In the genomic region with DNA sequence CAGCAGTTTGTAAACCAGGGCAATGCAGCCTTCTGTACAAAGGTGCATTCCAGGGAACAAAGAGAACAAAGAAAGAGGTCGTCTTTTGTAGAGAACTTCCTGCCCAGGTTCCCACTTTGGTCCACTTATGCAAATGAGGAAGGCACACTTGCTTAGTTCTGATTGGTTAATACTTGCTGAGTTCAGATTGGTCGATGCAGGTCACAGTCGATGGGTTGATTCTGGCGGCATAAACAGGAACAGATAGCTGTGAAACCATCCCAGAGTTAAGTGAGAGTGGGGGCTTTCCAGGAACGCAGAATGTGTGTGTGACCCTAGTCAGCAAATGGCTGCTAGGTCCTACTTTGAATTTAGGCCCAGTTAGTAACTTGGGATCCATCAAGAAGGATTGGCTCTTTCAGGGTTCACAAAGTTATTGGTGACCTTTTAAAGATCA, we compare ENCODE assay signal across 14 cellular contexts. TPM values are rescaled to one million over a fixed set of nuclear protein-coding genes. Genes with fewer than 3 reads are reported as not detected.
A peak's percentile ranks its signal among the peaks of the same experiment; 100 is the strongest.
DNase-seq lines count a peak whose midpoint lies in the region; TF ChIP-seq lines count a peak whose summit lies in the region.
"Had no signal": no experiment of that assay in that cellular context is flagged by ENCODE, and none has a peak within 500 bp of the region (broad histone marks: within the 10 kb centered on the region; RNA-seq: fewer than 3 reads in every experiment).

No MANE protein-coding gene starts in this region.

- H3K36me3 ChIP-seq in mesendoderm (ENCODE audit: control insufficient read depth, insufficient read depth, low read length) (no peaks in the 10 kb centered on the region), hepatocyte (replicated peaks; ENCODE audit: insufficient read depth, low read depth) (no peaks in the 10 kb centered on the region)

- no peak overlapping the region for H3K9ac ChIP-seq in mesendoderm (ENCODE audit: low read length)
- H3K9ac ChIP-seq: parathyroid adenoma had no signal

- no peak overlapping the region for H3K4ac ChIP-seq in mesendoderm (ENCODE audit: low read depth, low read length)

- no peaks in the 10 kb centered on the region for H3K4me1 ChIP-seq in mesendoderm (ENCODE audit: control insufficient read depth, low read depth, low read length)
- peaks cover 13% of the 10 kb centered on the region for H3K4me1 ChIP-seq in hepatocyte (ENCODE audit: insufficient read depth)
- H3K4me1 ChIP-seq: foreskin keratinocyte had no signal

- H3K4me2 ChIP-seq in mesendoderm (ENCODE audit: low read length) = no peak overlapping the region
- H3K4me2 ChIP-seq in hepatocyte = no peak overlapping the region
- H3K4me2 ChIP-seq: PC-9 had no signal

- no peaks in the 10 kb centered on the region for H4K20me1 ChIP-seq in hepatocyte (ENCODE audit: insufficient read depth, poor library complexity, severe bottlenecking)

- peaks cover 8% of the 10 kb centered on the region for H3K79me1 ChIP-seq in mesendoderm (ENCODE audit: low read length)

- DNase-seq in GM10248 (ENCODE audit: extremely low spot score) (peak; percentile 84), RWPE1 (ENCODE audit: low spot score) (no peak), mesendoderm (peak; percentile 45), dorsolateral prefrontal cortex (no peak), Kasumi-1 (lab: John Stamatoyannopoulos, UW) (no peak), hepatocyte (ENCODE audit: low spot score) (no peak)
- DNase-seq: DMS 273 treated with DMSO at 0.1 percent for 48 hours, foreskin keratinocyte, NCI-H1105, PC-9, tibial artery had no signal

- H3K27me3 ChIP-seq in mesendoderm (ENCODE audit: insufficient read depth, low read length, poor library complexity) = no peaks in the 10 kb centered on the region
- no peaks in the 10 kb centered on the region for H3K27me3 ChIP-seq in dorsolateral prefrontal cortex
- H3K27me3 ChIP-seq in hepatocyte = no peaks in the 10 kb centered on the region
- H3K27me3 ChIP-seq: foreskin keratinocyte had no signal

- H2BK5ac ChIP-seq in mesendoderm (ENCODE audit: low read length) = no peak overlapping the region

- no peak overlapping the region for H3K56ac ChIP-seq in mesendoderm (ENCODE audit: low read length)

- intact Hi-C loops in dorsolateral prefrontal cortex (cut with DNase I) = loop anchor here in 1 of 2 donors (5.0 kb wide), 1 partner anchor 37 kb away; a partner anchor contains a TSS

- in situ Hi-C loops in GM18951 (cut with MboI; ENCODE audit: low sequenced_read_pairs, unreplicated experiment) = no loop called here

- no peak overlapping the region for H2BK120ac ChIP-seq in mesendoderm (ENCODE audit: low read depth, low read length)

- POLR2A ChIA-PET in GM10248 (lab: Yijun Ruan, JAX) = no interaction called here
- POLR2A ChIA-PET in RWPE1 (lab: Yijun Ruan, JAX; ENCODE audit: low non-redundant PET) = no interaction called here

- no peak overlapping the region for H3K18ac ChIP-seq in mesendoderm (ENCODE audit: low read length)

- no peak overlapping the region for H4K5ac ChIP-seq in mesendoderm (ENCODE audit: low read length)

- no CpG with 5 or more reads among the region's 5 CpGs for WGBS in mesendoderm (ENCODE audit: extremely low coverage, insufficient coverage, low lambda C conversion rate)
- WGBS in hepatocyte (ENCODE audit: low lambda C conversion rate, missing lambda C conversion rate) = 81% methylated on average over 5 of the region's 5 CpGs

- H3K23ac ChIP-seq in mesendoderm (ENCODE audit: low read length) = no peak overlapping the region

- CTCF ChIA-PET in GM10248 (lab: Yijun Ruan, JAX) = interaction anchor here (1.0 to 1.8 kb wide), 2 partner anchors 10 to 66 kb away, joined by 3 to 5 read pairs; no protein-coding TSS in a partner anchor
- CTCF ChIA-PET in RWPE1 (lab: Yijun Ruan, JAX) = no interaction called here

- no peaks in the 10 kb centered on the region for H3K9me3 ChIP-seq in hepatocyte (ENCODE audit: low read depth)
- H3K9me3 ChIP-seq: tibial artery had no signal

- H3K27ac ChIP-seq in RWPE1 (peak overlapping the region; percentile 88; the same call in 1 of the 2 replicates), mesendoderm (ENCODE audit: low read depth, low read length) (no peak overlapping the region), dorsolateral prefrontal cortex (no peak overlapping the region), hepatocyte (no peak overlapping the region)
- H3K27ac ChIP-seq: coronary artery, foreskin keratinocyte, parathyroid adenoma, PC-9, tibial artery had no signal

- no peak overlapping the region for H2AFZ ChIP-seq in hepatocyte
- H2AFZ ChIP-seq: parathyroid adenoma, PC-9 had no signal

- no peak overlapping the region for H2BK15ac ChIP-seq in mesendoderm (replicated peaks; ENCODE audit: low read depth)

- peak; percentile 34 for TF ChIP-seq POLR2A in GM18951 (IDR thresholded peaks at IDR 0.05; ENCODE audit: extremely low read depth, insufficient read depth, insufficient read length)

- no peak overlapping the region for H2AK5ac ChIP-seq in mesendoderm (ENCODE audit: low read length)

- no peak overlapping the region for H4K8ac ChIP-seq in mesendoderm (ENCODE audit: low read depth, low read length)

- peaks cover 18% of the 10 kb centered on the region for H3K79me2 ChIP-seq in mesendoderm (ENCODE audit: control insufficient read depth, insufficient read depth, low read length)
- peaks cover 23% of the 10 kb centered on the region for H3K79me2 ChIP-seq in hepatocyte
- H3K79me2 ChIP-seq: parathyroid adenoma had no signal

- no peak for TF ChIP-seq CTCF in GM10248 (IDR thresholded peaks at IDR 0.05; ENCODE audit: control extremely low read depth, extremely low read depth, low read depth, missing control alignments)
- TF ChIP-seq CTCF in RWPE1 (conservative IDR thresholded peaks at IDR 0.05; ENCODE audit: low read depth) = no peak
- TF ChIP-seq CTCF in dorsolateral prefrontal cortex (IDR thresholded peaks at IDR 0.05 in 54 of 56, conservative IDR thresholded peaks at IDR 0.05 in 2 of 56; ENCODE audit: low read depth in 1 of 56, partially characterized antibody in 56 of 56) = no peak
- TF ChIP-seq CTCF in hepatocyte (IDR thresholded peaks at IDR 0.05; ENCODE audit: poor library complexity) = no peak

- no peak overlapping the region for H3K4me3 ChIP-seq in mesendoderm (ENCODE audit: low read length)
- no peak overlapping the region for H3K4me3 ChIP-seq in dorsolateral prefrontal cortex
- H3K4me3 ChIP-seq in hepatocyte = no peak overlapping the region
- H3K4me3 ChIP-seq: coronary artery, PC-9, tibial artery had no signal

- H3K9me2 ChIP-seq in hepatocyte (replicated peaks; ENCODE audit: insufficient read depth) = no peaks in the 10 kb centered on the region

RNA-seq across cellular contexts. Expression of a gene that starts 1.8 kb away (rescaled TPM):
- 0.45 TPM for polyA plus RNA-seq in mesendoderm (2013, experiment 1 of 2)
- polyA plus RNA-seq in mesendoderm (2013, experiment 2 of 2) = 0.46 TPM
- 10 to 100 TPM in 115 of 120 experiments, 1 to 10 TPM in 5; 8.5 to 24.8 (median 14.6) TPM for total RNA-seq in dorsolateral prefrontal cortex
- total RNA-seq in hepatocyte = 1.5 and 6.8 TPM in 2 replicates
- 6.5 and 11.4 TPM in 2 replicates for polyA plus RNA-seq in hepatocyte

RNA-seq across cellular contexts. Expression of a gene that starts 2.6 kb away (rescaled TPM):
- polyA plus RNA-seq in mesendoderm (2013, experiment 1 of 2) = 39.7 TPM
- 41.3 TPM for polyA plus RNA-seq in mesendoderm (2013, experiment 2 of 2)
- total RNA-seq in dorsolateral prefrontal cortex (10 to 100 TPM; 13.3 to 35.7 (median 24.4) TPM), hepatocyte (16.6 and 19.4 TPM in 2 replicates)
- 17.2 and 18.0 TPM in 2 replicates for polyA plus RNA-seq in hepatocyte

RNA-seq across cellular contexts. Expression of a gene that starts 39.4 kb away (rescaled TPM):
- 3.4 TPM for polyA plus RNA-seq in mesendoderm (2013, experiment 1 of 2)
- 4.1 TPM for polyA plus RNA-seq in mesendoderm (2013, experiment 2 of 2)
- total RNA-seq in dorsolateral prefrontal cortex (10 to 100 TPM; 12.0 to 29.6 (median 18.7) TPM), hepatocyte (31.5 and 37.8 TPM in 2 replicates)
- 49.2 and 50.4 TPM in 2 replicates for polyA plus RNA-seq in hepatocyte

RNA-seq across cellular contexts. Expression of a gene that starts 44.2 kb away (rescaled TPM):
- polyA plus RNA-seq in mesendoderm (2013, experiment 1 of 2) = 0.11 TPM
- polyA plus RNA-seq in mesendoderm (2013, experiment 2 of 2) = not detected
- 1 to 10 TPM; 1.6 to 9.9 (median 5.2) TPM for total RNA-seq in dorsolateral prefrontal cortex
- total RNA-seq in hepatocyte = 0.10 and 0.48 TPM in 2 replicates
- polyA plus RNA-seq in hepatocyte = 1.6 and 2.5 TPM in 2 replicates

RNA-seq across cellular contexts. Expression of a gene that starts 44.5 kb away (rescaled TPM):
- 118 TPM for polyA plus RNA-seq in mesendoderm (2013, experiment 1 of 2)
- 119 TPM for polyA plus RNA-seq in mesendoderm (2013, experiment 2 of 2)
- 10 to 100 TPM; 55.4 to 99.4 (median 69.8) TPM for total RNA-seq in dorsolateral prefrontal cortex
- 354 and 374 TPM in 2 replicates for total RNA-seq in hepatocyte
- 294 and 360 TPM in 2 replicates for polyA plus RNA-seq in hepatocyte

Comparison
In these comparisons a context has a peak if more than half of its experiments do, and no peak if none do; other contexts are left out.
1. DNase-seq: peak in GM10248 (single experiment) and mesendoderm (single experiment); none in RWPE1 (single experiment), dorsolateral prefrontal cortex (0 of 10), Kasumi-1 (0 of 2) and hepatocyte (single experiment).